ENCODE assay signal across 37 cellular contexts in genomic region chr3:146574173-146574572, GRCh38. TPM values are rescaled to one million over a fixed set of nuclear protein-coding genes. Genes with fewer than 3 reads are reported as not detected.
"Had no signal": no experiment of that assay in that cellular context is flagged by ENCODE, and none has a peak within 500 bp of the region (broad histone marks: within the 10 kb centered on the region; RNA-seq: fewer than 3 reads in every experiment).

No MANE protein-coding gene starts in this region.

- H3K4me3 ChIP-seq: adrenal gland, body of pancreas, esophagus muscularis mucosa, gastrocnemius medialis had no signal

- H3K9me3 ChIP-seq: adrenal gland, body of pancreas, esophagus muscularis mucosa, gastrocnemius medialis had no signal

- ATAC-seq: activated CD4-positive, alpha-beta T cell treated with anti-CD3 and anti-CD28 coated beads for 36 hours; activated CD8-positive, alpha-beta memory T cell treated with anti-CD3 and anti-CD28 coated beads, Interleukin-2, amount 10 ng/mL, durations not matched to agents 7 days and 5 days; activated CD8-positive, alpha-beta T cell treated with anti-CD3 and anti-CD28 coated beads, Interleukin-2, amount 10 ng/mL, durations not matched to agents 7 days and 5 days; activated naive CD8-positive, alpha-beta T cell treated with anti-CD3 and anti-CD28 coated beads, Interleukin-2, amount 50 U/mL, for 24 hours; body of pancreas; effector memory CD8-positive, alpha-beta T cell; foreskin keratinocyte; gastrocnemius medialis; T-helper 17 cell had no signal

- H3K4me1 Mint-ChIP-seq: activated CD4-positive, alpha-beta T cell treated with anti-CD3 and anti-CD28 coated beads for 36 hours; activated CD4-positive, alpha-beta T cell treated with anti-CD3 and anti-CD28 coated beads, Interleukin-2, amount 10 ng/mL, durations not matched to agents 24 days and 14 days; activated CD8-positive, alpha-beta memory T cell treated with anti-CD3 and anti-CD28 coated beads, Interleukin-2, amount 10 ng/mL, durations not matched to agents 7 days and 5 days; activated naive CD4-positive, alpha-beta T cell treated with anti-CD3 and anti-CD28 coated beads, Interleukin-2, amount 50 U/mL, for 24 hours; activated naive CD8-positive, alpha-beta T cell treated with anti-CD3 and anti-CD28 coated beads for 36 hours; activated naive CD8-positive, alpha-beta T cell treated with anti-CD3 and anti-CD28 coated beads, Interleukin-2, amount 50 U/mL, for 24 hours; T-helper 17 cell had no signal

- H3K27me3 Mint-ChIP-seq: activated CD4-positive, alpha-beta T cell treated with anti-CD3 and anti-CD28 coated beads for 36 hours; activated naive CD4-positive, alpha-beta T cell treated with anti-CD3 and anti-CD28 coated beads, Interleukin-2, amount 50 U/mL, for 24 hours; activated naive CD8-positive, alpha-beta T cell treated with anti-CD3 and anti-CD28 coated beads for 36 hours; activated naive CD8-positive, alpha-beta T cell treated with anti-CD3 and anti-CD28 coated beads, Interleukin-2, amount 50 U/mL, for 24 hours had no signal

- H3K27me3 ChIP-seq: adrenal gland, body of pancreas, esophagus muscularis mucosa, foreskin keratinocyte, gastrocnemius medialis had no signal

- H3K36me3 ChIP-seq: adrenal gland, esophagus muscularis mucosa, gastrocnemius medialis had no signal

- H3K4me1 ChIP-seq: adrenal gland, body of pancreas, esophagus muscularis mucosa, gastrocnemius medialis had no signal

- H3K27ac ChIP-seq: adrenal gland, body of pancreas, esophagus muscularis mucosa, foreskin keratinocyte, gastrocnemius medialis had no signal

- H3K27ac Mint-ChIP-seq: activated CD4-positive, alpha-beta memory T cell treated with anti-CD3 and anti-CD28 coated beads for 36 hours; activated CD4-positive, alpha-beta T cell treated with anti-CD3 and anti-CD28 coated beads for 36 hours; activated CD4-positive, alpha-beta T cell treated with anti-CD3 and anti-CD28 coated beads, Interleukin-2, amount 10 ng/mL, durations not matched to agents 24 days and 14 days; activated CD8-positive, alpha-beta memory T cell treated with anti-CD3 and anti-CD28 coated beads, Interleukin-2, amount 10 ng/mL, durations not matched to agents 7 days and 5 days; activated CD8-positive, alpha-beta T cell treated with anti-CD3 and anti-CD28 coated beads, Interleukin-2, amount 10 ng/mL, durations not matched to agents 7 days and 5 days; activated naive CD4-positive, alpha-beta T cell treated with anti-CD3 and anti-CD28 coated beads for 36 hours; activated naive CD4-positive, alpha-beta T cell treated with anti-CD3 and anti-CD28 coated beads, Interleukin-2, amount 50 U/mL, for 24 hours; activated naive CD8-positive, alpha-beta T cell treated with anti-CD3 and anti-CD28 coated beads for 36 hours; activated naive CD8-positive, alpha-beta T cell treated with anti-CD3 and anti-CD28 coated beads, Interleukin-2, amount 50 U/mL, for 24 hours; activated T-helper 1 cell treated with anti-CD3 and anti-CD28 coated beads, Interleukin-12 subunit alpha, Interleukin-12 subunit beta, Interleukin-2, Interleukin-4 antibody, amounts not matched to agents 30 ng/mL and 10 ng/mL and 1 ng/mL, durations not matched to agents 14 hours and 24 hours and 36 hours; activated T-helper 2 cell treated with anti-CD3 and anti-CD28 coated beads, Interferon-gamma antibody, Interleukin-2, Interleukin-4, amounts not matched to agents 10 μg/mL and 5 μg/mL and 100 μg/mL, durations not matched to agents 14 hours and 24 hours and 36 hours; effector memory CD8-positive, alpha-beta T cell; T-helper 17 cell; T-helper 2 cell treated with Interferon-gamma antibody and Interleukin-4, amounts not matched to agents 5 μg/mL and 100 μg/mL, for 36 hours had no signal

- H3K9me3 Mint-ChIP-seq: activated CD4-positive, alpha-beta memory T cell treated with anti-CD3 and anti-CD28 coated beads for 36 hours; activated CD4-positive, alpha-beta T cell treated with anti-CD3 and anti-CD28 coated beads, Interleukin-2, amount 10 ng/mL, durations not matched to agents 24 days and 14 days; activated naive CD4-positive, alpha-beta T cell treated with anti-CD3 and anti-CD28 coated beads for 36 hours; activated naive CD4-positive, alpha-beta T cell treated with anti-CD3 and anti-CD28 coated beads, Interleukin-2, amount 50 U/mL, for 24 hours; activated naive CD8-positive, alpha-beta T cell treated with anti-CD3 and anti-CD28 coated beads for 36 hours; activated naive CD8-positive, alpha-beta T cell treated with anti-CD3 and anti-CD28 coated beads, Interleukin-2, amount 50 U/mL, for 24 hours; activated T-helper 1 cell treated with anti-CD3 and anti-CD28 coated beads, Interleukin-12 subunit alpha, Interleukin-12 subunit beta, Interleukin-2, Interleukin-4 antibody, amounts not matched to agents 30 ng/mL and 10 ng/mL and 1 ng/mL, durations not matched to agents 14 hours and 24 hours and 36 hours; activated T-helper 2 cell treated with anti-CD3 and anti-CD28 coated beads, Interferon-gamma antibody, Interleukin-2, Interleukin-4, amounts not matched to agents 10 μg/mL and 5 μg/mL and 100 μg/mL, durations not matched to agents 14 hours and 24 hours and 36 hours; effector memory CD8-positive, alpha-beta T cell; T-helper 2 cell treated with Interferon-gamma antibody and Interleukin-4, amounts not matched to agents 5 μg/mL and 100 μg/mL, for 36 hours had no signal

- DNase-seq: activated CD4-positive, alpha-beta memory T cell treated with anti-CD3 and anti-CD28 coated beads for 36 hours; activated CD4-positive, alpha-beta T cell treated with anti-CD3 and anti-CD28 coated beads for 36 hours; activated CD4-positive, alpha-beta T cell treated with anti-CD3 and anti-CD28 coated beads, Interleukin-2, amount 10 ng/mL, durations not matched to agents 24 days and 14 days; activated CD4-positive, CD25-positive, alpha-beta regulatory T cell; activated CD4-positive, CD25-positive, alpha-beta regulatory T cell treated with anti-CD3 and anti-CD28 coated beads, Interleukin-2, amount 50 U/mL, for 72 hours; activated CD8-positive, alpha-beta memory T cell treated with anti-CD3 and anti-CD28 coated beads, Interleukin-2, amount 10 ng/mL, durations not matched to agents 7 days and 5 days; activated CD8-positive, alpha-beta memory T cell treated with anti-CD3 and anti-CD28 coated beads, Interleukin-2, amount 50 U/mL, for 4 hours; activated CD8-positive, alpha-beta T cell treated with anti-CD3 and anti-CD28 coated beads, Interleukin-2, amount 10 ng/mL, durations not matched to agents 7 days and 5 days; activated effector memory CD4-positive, alpha-beta T cell treated with anti-CD3 and anti-CD28 coated beads, Interleukin-2, amount 50 U/mL, for 16 hours; activated naive CD4-positive, alpha-beta T cell treated with anti-CD3 and anti-CD28 coated beads for 36 hours; activated naive CD8-positive, alpha-beta T cell treated with anti-CD3 and anti-CD28 coated beads for 36 hours; activated naive CD8-positive, alpha-beta T cell treated with anti-CD3 and anti-CD28 coated beads, Interleukin-2, amount 50 U/mL, for 24 hours; activated T-cell treated with anti-CD3 and anti-CD28 coated beads, Interleukin-2, amount 50 U/mL, for 1 hour; activated T-cell treated with anti-CD3 and anti-CD28 coated beads, Interleukin-2, amount 50 U/mL, for 48 hours; adrenal gland; amygdala; aorta; body of pancreas; caudate nucleus; cortex of kidney; dermis blood vessel endothelial cell; effector CD4-positive, alpha-beta T cell; effector memory CD8-positive, alpha-beta T cell; erythroblast; foreskin keratinocyte; gastrocnemius medialis; glutamatergic neuron; T-helper 1 cell; T-helper 17 cell; T1000 had no signal

- H3K4me3 Mint-ChIP-seq: activated CD4-positive, alpha-beta memory T cell treated with anti-CD3 and anti-CD28 coated beads for 36 hours; activated CD4-positive, alpha-beta T cell treated with anti-CD3 and anti-CD28 coated beads for 36 hours; activated CD4-positive, alpha-beta T cell treated with anti-CD3 and anti-CD28 coated beads, Interleukin-2, amount 10 ng/mL, durations not matched to agents 24 days and 14 days; activated CD8-positive, alpha-beta memory T cell treated with anti-CD3 and anti-CD28 coated beads, Interleukin-2, amount 10 ng/mL, durations not matched to agents 7 days and 5 days; activated CD8-positive, alpha-beta T cell treated with anti-CD3 and anti-CD28 coated beads, Interleukin-2, amount 10 ng/mL, durations not matched to agents 7 days and 5 days; activated naive CD4-positive, alpha-beta T cell treated with anti-CD3 and anti-CD28 coated beads for 36 hours; activated naive CD4-positive, alpha-beta T cell treated with anti-CD3 and anti-CD28 coated beads, Interleukin-2, amount 50 U/mL, for 24 hours; activated naive CD8-positive, alpha-beta T cell treated with anti-CD3 and anti-CD28 coated beads for 36 hours; activated naive CD8-positive, alpha-beta T cell treated with anti-CD3 and anti-CD28 coated beads, Interleukin-2, amount 50 U/mL, for 24 hours; activated T-helper 1 cell treated with anti-CD3 and anti-CD28 coated beads, Interleukin-12 subunit alpha, Interleukin-12 subunit beta, Interleukin-2, Interleukin-4 antibody, amounts not matched to agents 30 ng/mL and 10 ng/mL and 1 ng/mL, durations not matched to agents 14 hours and 24 hours and 36 hours; effector memory CD8-positive, alpha-beta T cell; T-helper 17 cell; T-helper 2 cell treated with Interferon-gamma antibody and Interleukin-4, amounts not matched to agents 5 μg/mL and 100 μg/mL, for 36 hours had no signal

- H3K36me3 Mint-ChIP-seq: activated CD4-positive, alpha-beta memory T cell treated with anti-CD3 and anti-CD28 coated beads for 36 hours; activated CD8-positive, alpha-beta memory T cell treated with anti-CD3 and anti-CD28 coated beads, Interleukin-2, amount 10 ng/mL, durations not matched to agents 7 days and 5 days; activated naive CD4-positive, alpha-beta T cell treated with anti-CD3 and anti-CD28 coated beads, Interleukin-2, amount 50 U/mL, for 24 hours; activated naive CD8-positive, alpha-beta T cell treated with anti-CD3 and anti-CD28 coated beads for 36 hours had no signal

RNA-seq across cellular contexts. Expression of gene PLSCR5, which starts 31.0 kb away (rescaled TPM):
- total RNA-seq: activated CD4-positive, alpha-beta memory T cell treated with anti-CD3 and anti-CD28 coated beads for 36 hours; activated CD4-positive, alpha-beta T cell treated with anti-CD3 and anti-CD28 coated beads for 36 hours; activated CD4-positive, alpha-beta T cell treated with anti-CD3 and anti-CD28 coated beads, Interleukin-2, amount 10 ng/mL, durations not matched to agents 24 days and 14 days; activated CD8-positive, alpha-beta memory T cell treated with anti-CD3 and anti-CD28 coated beads for 36 hours; activated CD8-positive, alpha-beta memory T cell treated with anti-CD3 and anti-CD28 coated beads, Interleukin-2, amount 10 ng/mL, durations not matched to agents 7 days and 5 days; activated CD8-positive, alpha-beta T cell treated with anti-CD3 and anti-CD28 coated beads, Interleukin-2, amount 10 ng/mL, durations not matched to agents 7 days and 5 days; activated naive CD4-positive, alpha-beta T cell treated with anti-CD3 and anti-CD28 coated beads for 36 hours; activated naive CD8-positive, alpha-beta T cell treated with anti-CD3 and anti-CD28 coated beads for 36 hours; activated T-helper 1 cell treated with anti-CD3 and anti-CD28 coated beads, Interleukin-12 subunit alpha, Interleukin-12 subunit beta, Interleukin-2, Interleukin-4 antibody, amounts not matched to agents 30 ng/mL and 10 ng/mL and 1 ng/mL, durations not matched to agents 14 hours and 24 hours and 36 hours; activated T-helper 2 cell treated with anti-CD3 and anti-CD28 coated beads, Interferon-gamma antibody, Interleukin-2, Interleukin-4, amounts not matched to agents 10 μg/mL and 5 μg/mL and 100 μg/mL, durations not matched to agents 14 hours and 24 hours and 36 hours; adrenal gland; aorta; body of pancreas; chondrocyte; dermis blood vessel endothelial cell; esophagus muscularis mucosa; foreskin keratinocyte; gastrocnemius medialis; T-helper 17 cell had no signal
- polyA plus RNA-seq: adrenal gland, aorta, foreskin keratinocyte had no signal
